18 cellular contexts compared by ENCODE assay signal in genomic region chr5:128586848-128587247, GRCh38. TPM values are rescaled to one million over a fixed set of nuclear protein-coding genes. Genes with fewer than 3 reads are reported as not detected.
DNase-seq lines count a peak whose midpoint lies in the region; ATAC-seq and TF ChIP-seq lines count a peak whose summit lies in the region.
"Had no signal": no experiment of that assay in that cellular context is flagged by ENCODE, and none has a peak within 500 bp of the region (broad histone marks: within the 10 kb centered on the region; RNA-seq: fewer than 3 reads in every experiment).

No MANE protein-coding gene starts in this region.

- H3K36me3 Mint-ChIP-seq in CD8-positive, alpha-beta T cell: no peaks in the 10 kb centered on the region
- H3K36me3 Mint-ChIP-seq: CD4-positive, alpha-beta memory T cell had no signal

- no peak overlapping the region for H4K5ac ChIP-seq in IMR-90 (ENCODE audit: low read depth, low read length)

- no peaks in the 10 kb centered on the region for H3K36me3 ChIP-seq in IMR-90 (ENCODE audit: control insufficient read depth, insufficient read depth, low read length)
- H3K36me3 ChIP-seq in tibial nerve: no peaks in the 10 kb centered on the region
- H3K36me3 ChIP-seq in CD8-positive, alpha-beta T cell (ENCODE audit: insufficient read depth, low read length): no peaks in the 10 kb centered on the region

- POLR2A ChIA-PET in IMR-90 (lab: Charles Lee; ENCODE audit: unreplicated experiment): no interaction called here
- POLR2A ChIA-PET in CD8-positive, alpha-beta T cell (lab: Charles Lee): no interaction called here

- H3K79me1 ChIP-seq in IMR-90 (ENCODE audit: low read depth in 1 of 2, low read length in 2 of 2): no peaks in the 10 kb centered on the region

- no peak overlapping the region for H2BK20ac ChIP-seq in IMR-90 (ENCODE audit: low read depth, low read length)

- H3K4ac ChIP-seq in IMR-90 (ENCODE audit: low read depth, low read length): no peak overlapping the region

- TF ChIP-seq POLR2A in IMR-90 (IDR thresholded peaks at IDR 0.05; ENCODE audit: low read depth, low read length): no peak
- TF ChIP-seq POLR2A in tibial nerve (IDR thresholded peaks at IDR 0.05): no peak

- H3K27me3 ChIP-seq in IMR-90 (ENCODE audit: control insufficient read depth, insufficient read depth, low read length) (no peaks in the 10 kb centered on the region), tibial nerve (no peaks in the 10 kb centered on the region)
- no peaks in the 10 kb centered on the region for H3K27me3 ChIP-seq in CD8-positive, alpha-beta T cell (ENCODE audit: insufficient read depth, low read length)

- peak; percentile 88 for ATAC-seq in IMR-90 (ENCODE audit: low read depth)
- no peak for ATAC-seq in HG02970 (IDR thresholded peaks at IDR 0.05; ENCODE audit: low FRiP score, unreplicated experiment)
- no peak for ATAC-seq in CD8-positive, alpha-beta T cell
- ATAC-seq in omental fat pad (ENCODE audit: low FRiP score): no peak
- ATAC-seq: A549, HCT116 had no signal

- in situ Hi-C loops in IMR-90 (cut with MboI; ENCODE audit: low sequenced_read_pairs): no loop called here

- H3K23ac ChIP-seq in IMR-90 (ENCODE audit: low read depth, low read length): no peak overlapping the region

- no peak overlapping the region for H3K4me3 ChIP-seq in IMR-90 (ENCODE audit: insufficient read depth, low read depth, low read length)
- H3K4me3 ChIP-seq in fibroblast of villous mesenchyme (ENCODE audit: low read depth, low read length): no peak overlapping the region
- no peak overlapping the region for H3K4me3 ChIP-seq in tibial nerve
- no peak overlapping the region for H3K4me3 ChIP-seq in CD8-positive, alpha-beta T cell (ENCODE audit: low read depth, low read length)
- H3K4me3 ChIP-seq: A549, GM23248 had no signal

- H3K9ac ChIP-seq in IMR-90 (ENCODE audit: low read depth, low read length): no peak overlapping the region
- H3K9ac ChIP-seq: GM23248 had no signal

- no peaks in the 10 kb centered on the region for H4K20me1 ChIP-seq in IMR-90 (ENCODE audit: insufficient read depth, low read length)

- peak overlapping the region; percentile 66 for H2BK5ac ChIP-seq in IMR-90 (ENCODE audit: low read depth, low read length, poor library complexity, severe bottlenecking)

- WGBS in IMR-90 (ENCODE audit: extremely low coverage in 2 of 2, insufficient read length in 1 of 2), 2 experiments: no CpG with 5 or more reads among the region's 1 CpG
- 66 to 70% methylated on average over 1 of the region's 1 CpG for WGBS in tibial nerve, 2 donors

- H3K9me3 ChIP-seq in IMR-90 (ENCODE audit: control insufficient read depth, insufficient read depth, low read length) (no peaks in the 10 kb centered on the region), tibial nerve (no peaks in the 10 kb centered on the region)
- H3K9me3 ChIP-seq in CD8-positive, alpha-beta T cell (ENCODE audit: low read length): no peaks in the 10 kb centered on the region
- H3K9me3 ChIP-seq: Caco-2 had no signal

- no peak overlapping the region for H3K18ac ChIP-seq in IMR-90 (ENCODE audit: low read depth, low read length)

- H3K27ac ChIP-seq in IMR-90 (ENCODE audit: insufficient read depth, low read length) (no peak overlapping the region), tibial nerve (no peak overlapping the region)
- H3K27ac ChIP-seq in CD8-positive, alpha-beta T cell (ENCODE audit: low read depth, low read length): no peak overlapping the region
- H3K27ac ChIP-seq: A549, GM23248 had no signal

- BruUV-seq in IMR-90 (replicated peaks; lab: Mats Ljungman, UMichigan): no TSS peak

- no peak overlapping the region for H4K91ac ChIP-seq in IMR-90 (ENCODE audit: insufficient read depth, low read depth, low read length)

- no peak for TF ChIP-seq EP300 in tibial nerve (IDR thresholded peaks at IDR 0.05)

- H3K4me1 Mint-ChIP-seq in CD8-positive, alpha-beta T cell (ENCODE audit: low read depth): no peaks in the 10 kb centered on the region
- H3K4me1 Mint-ChIP-seq: CD4-positive, alpha-beta memory T cell; H9 had no signal

- H3K4me3 Mint-ChIP-seq in CD8-positive, alpha-beta T cell: no peak overlapping the region
- H3K4me3 Mint-ChIP-seq: CD4-positive, alpha-beta memory T cell; H9 had no signal

- no peak overlapping the region for H2AFZ ChIP-seq in IMR-90 (replicated peaks; ENCODE audit: low read length, poor library complexity)
- H2AFZ ChIP-seq: GM23248 had no signal

- CTCF ChIA-PET in IMR-90 (lab: Yijun Ruan, JAX): interaction anchor here (0.6 kb wide), 1 partner anchor 28 kb away, joined by 3 read pairs; no protein-coding TSS in a partner anchor
- CTCF ChIA-PET in CD8-positive, alpha-beta T cell (lab: Charles Lee): no interaction called here

- no peak overlapping the region for H3K27ac Mint-ChIP-seq in CD8-positive, alpha-beta T cell
- H3K27ac Mint-ChIP-seq: CD4-positive, alpha-beta memory T cell; H9 had no signal

- H3K4me1 ChIP-seq in IMR-90 (ENCODE audit: control insufficient read depth, insufficient read depth, low read length): peaks cover 2% of the 10 kb centered on the region
- H3K4me1 ChIP-seq in tibial nerve: no peaks in the 10 kb centered on the region
- no peaks in the 10 kb centered on the region for H3K4me1 ChIP-seq in CD8-positive, alpha-beta T cell (ENCODE audit: insufficient read depth, low read length)
- H3K4me1 ChIP-seq: A549 had no signal

- H2BK120ac ChIP-seq in IMR-90 (ENCODE audit: low read depth, low read length): peak overlapping the region; percentile 58; the same call in 1 of the 2 replicates

- DNase-seq in EH (ENCODE audit: low read depth): peak; percentile 89
- DNase-seq in IMR-90: peak; percentile 43
- DNase-seq in dedifferentiated amniotic fluid mesenchymal stem cell (ENCODE audit: extremely low spot score): peak; percentile 68
- DNase-seq in fibroblast of villous mesenchyme (ENCODE audit: low read depth): peak; percentile 33
- no peak for DNase-seq in tibial nerve (ENCODE audit: low spot score in 2 of 2)
- no peak for DNase-seq in CD8-positive, alpha-beta T cell
- DNase-seq in omental fat pad (ENCODE audit: low spot score): no peak
- DNase-seq: 8988T; ACHN; C1 segment of cervical spinal cord; Caco-2; CD4-positive, alpha-beta memory T cell; DMS79; GM23248; H9 had no signal

- intact Hi-C loops in IMR-90 (cut with micrococcal nuclease): no loop called here
- intact Hi-C loops in CD8-positive, alpha-beta T cell (cut with DNase I, micrococcal nuclease): no loop called here

- peaks cover 9% of the 10 kb centered on the region for H3K9me3 Mint-ChIP-seq in CD8-positive, alpha-beta T cell
- H3K9me3 Mint-ChIP-seq: CD4-positive, alpha-beta memory T cell; H9 had no signal

- no peak overlapping the region for H2AK5ac ChIP-seq in IMR-90 (ENCODE audit: low read depth, low read length)

- H2BK15ac ChIP-seq in IMR-90 (ENCODE audit: low read depth, low read length): no peak overlapping the region

- dilution Hi-C loops in IMR-90 (cut with HindIII; ENCODE audit: low sequenced_read_pairs, unreplicated experiment): no loop called here

- no peak for TF ChIP-seq RAD21 in IMR-90 (IDR thresholded peaks at IDR 0.05; ENCODE audit: low read length)

- no peak overlapping the region; the same call in 1 of the 2 replicates for H3K14ac ChIP-seq in IMR-90 (replicated peaks; ENCODE audit: low read depth, low read length)

- peak overlapping the region in 1 of 2 experiments; percentile 59; a peak in 1 of 4 replicates for H4K8ac ChIP-seq in IMR-90 (ENCODE audit: low read depth in 2 of 2, low read length in 2 of 2)

- no peak overlapping the region for H2AK9ac ChIP-seq in IMR-90 (replicated peaks; ENCODE audit: low read depth, low read length, poor library complexity)

- no peaks in the 10 kb centered on the region for H3K9me1 ChIP-seq in IMR-90 (ENCODE audit: insufficient read depth, low read length)

- no peak overlapping the region for H3K4me2 ChIP-seq in IMR-90 (ENCODE audit: low read depth, low read length)
- H3K4me2 ChIP-seq: A549 had no signal

- no peak for TF ChIP-seq CTCF in IMR-90 (conservative IDR thresholded peaks at IDR 0.05; ENCODE audit: low read depth, low read length)
- TF ChIP-seq CTCF in fibroblast of villous mesenchyme (IDR thresholded peaks at IDR 0.05; ENCODE audit: insufficient read depth, low read depth, low read length): no peak
- no peak for TF ChIP-seq CTCF in tibial nerve (IDR thresholded peaks at IDR 0.05)
- TF ChIP-seq CTCF in CD8-positive, alpha-beta T cell (IDR thresholded peaks at IDR 0.05): no peak
- no peak for TF ChIP-seq CTCF in omental fat pad (IDR thresholded peaks at IDR 0.05)

- H3K56ac ChIP-seq in IMR-90 (ENCODE audit: extremely low read depth, insufficient read depth, low read length): no peak overlapping the region

- H3K27me3 Mint-ChIP-seq in CD8-positive, alpha-beta T cell (ENCODE audit: low read depth): no peaks in the 10 kb centered on the region
- H3K27me3 Mint-ChIP-seq: CD4-positive, alpha-beta memory T cell had no signal

TF ChIP-seq in IMR-90, 13 proteins besides CTCF, POLR2A, EP300 and RAD21 (continues in another document):
- TF ChIP-seq, protein P1, sequence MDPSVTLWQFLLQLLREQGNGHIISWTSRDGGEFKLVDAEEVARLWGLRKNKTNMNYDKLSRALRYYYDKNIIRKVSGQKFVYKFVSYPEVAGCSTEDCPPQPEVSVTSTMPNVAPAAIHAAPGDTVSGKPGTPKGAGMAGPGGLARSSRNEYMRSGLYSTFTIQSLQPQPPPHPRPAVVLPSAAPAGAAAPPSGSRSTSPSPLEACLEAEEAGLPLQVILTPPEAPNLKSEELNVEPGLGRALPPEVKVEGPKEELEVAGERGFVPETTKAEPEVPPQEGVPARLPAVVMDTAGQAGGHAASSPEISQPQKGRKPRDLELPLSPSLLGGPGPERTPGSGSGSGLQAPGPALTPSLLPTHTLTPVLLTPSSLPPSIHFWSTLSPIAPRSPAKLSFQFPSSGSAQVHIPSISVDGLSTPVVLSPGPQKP (IDR thresholded peaks at IDR 0.05; ENCODE audit: borderline replicate concordance, low read depth, low read length): no peak
- TF ChIP-seq USF2 (IDR thresholded peaks at IDR 0.05; ENCODE audit: low read depth, low read length) (no peak), RCOR1 (IDR thresholded peaks at IDR 0.05; ENCODE audit: insufficient replicate concordance, low read length) (no peak), CHD1 (IDR thresholded peaks at IDR 0.05; ENCODE audit: low read depth, low read length) (no peak), MXI1 (IDR thresholded peaks at IDR 0.05; ENCODE audit: borderline replicate concordance, low read depth, low read length) (no peak)

RNA-seq across cellular contexts. Expression of gene FBN2, which starts 48.8 kb away (rescaled TPM):
- total RNA-seq in IMR-90 (2012; rRNA removed) (67.5 and 69.0 TPM in 2 replicates), fibroblast of villous mesenchyme (81.6 and 137 TPM in 2 replicates), tibial nerve (1 to 10 TPM; 1.2 to 6.3 (median 3.6) TPM), omental fat pad (1 to 10 TPM in 1 of 4 donors, under 1 TPM in 3; 0.56 to 3.2 (median 0.79) TPM)
- polyA plus RNA-seq in IMR-90 (2012; rRNA removed): 22.6 and 26.7 TPM in 2 replicates
- polyA plus RNA-seq in IMR-90 (2012; cell fraction: cytosol; rRNA removed): 12.4 and 13.0 TPM in 2 replicates
- polyA plus RNA-seq in IMR-90 (2012; cell fraction: nucleus; rRNA removed; ENCODE audit: low replicate concordance): 9.7 and 25.9 TPM in 2 replicates
- total RNA-seq in CD8-positive, alpha-beta T cell: not detected
- polyA plus RNA-seq: CD4-positive, alpha-beta memory T cell had no signal

Comparison
In these comparisons a context has a peak if more than half of its experiments do, and no peak if none do; other contexts are left out.
1. DNase-seq: peak in EH (single experiment), IMR-90 (single experiment), dedifferentiated amniotic fluid mesenchymal stem cell (single experiment) and fibroblast of villous mesenchyme (single experiment); none in tibial nerve (0 of 2), CD8-positive, alpha-beta T cell (0 of 7) and omental fat pad (single experiment).